In the genomic region with DNA sequence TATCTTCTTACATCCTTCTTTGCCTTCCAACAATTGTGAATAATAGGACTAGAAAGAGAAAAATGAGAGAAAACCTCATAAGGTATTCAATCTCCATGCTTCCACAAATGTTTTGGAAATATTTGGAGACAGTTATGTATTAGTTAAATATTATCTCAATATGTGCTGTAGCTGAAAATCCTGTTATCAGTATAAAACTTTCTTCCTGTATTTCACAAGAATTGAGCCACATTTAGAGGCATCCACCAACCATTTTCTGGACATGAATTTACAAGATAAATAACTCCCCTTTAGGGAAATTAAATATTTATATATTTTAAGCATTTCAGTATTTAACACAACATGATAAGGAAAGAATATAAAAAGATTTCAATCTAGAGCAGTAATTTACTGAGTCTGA, we compare ENCODE assay signal across 18 cellular contexts.
DNase-seq lines count a peak whose midpoint lies in the region; ATAC-seq, FAIRE-seq and TF ChIP-seq lines count a peak whose summit lies in the region.
"Had no signal": no experiment of that assay in that cellular context is flagged by ENCODE, and none has a peak within 500 bp of the region (broad histone marks: within the 10 kb centered on the region; RNA-seq: fewer than 3 reads in every experiment).

No MANE protein-coding gene starts in this region.

- TF ChIP-seq POLR2A in right lobe of liver (IDR thresholded peaks at IDR 0.05) = no peak
- no peak for TF ChIP-seq POLR2A in HepG2 (IDR thresholded peaks at IDR 0.05; ENCODE audit: insufficient read depth in 1 of 2, low read depth in 2 of 2, low read length in 2 of 2)

- no peak overlapping the region for H3K27ac Mint-ChIP-seq in activated T-cell treated with anti-CD3 and anti-CD28 coated beads, Interleukin-2, amount 50 U/mL, for 72 hours
- H3K27ac Mint-ChIP-seq: CD14-positive monocyte; CD8-positive, alpha-beta T cell; GM23338 had no signal

- TF ChIP-seq CTCF in right lobe of liver (IDR thresholded peaks at IDR 0.05) (no peak), HepG2 (CRISPR knock-in tag; IDR thresholded peaks at IDR 0.05) (no peak), fibroblast of pulmonary artery (IDR thresholded peaks at IDR 0.05; ENCODE audit: low read length, missing control alignments) (no peak)

- no peaks in the 10 kb centered on the region for H4K20me1 ChIP-seq in HepG2 (ENCODE audit: insufficient read depth, low read length)

- CTCF ChIA-PET in HepG2 (lab: Yijun Ruan, JAX; ENCODE audit: low intra/inter-chr PET ratio, low total read pairs) = no interaction called here

- in situ Hi-C loops in HepG2 (cut with HindIII; ENCODE audit: extremely low pct_ligation_motif_present, low pct_unique_long_range_greater_than_20kb) = no loop called here

- H3K4me2 ChIP-seq in HepG2 (ENCODE audit: low read depth, low read length) = no peak overlapping the region
- H3K4me2 ChIP-seq: GM23338 had no signal

- no peak overlapping the region for H2AFZ ChIP-seq in HepG2 (ENCODE audit: low read length)
- H2AFZ ChIP-seq: GM23338 had no signal

- no peaks in the 10 kb centered on the region for H3K79me2 ChIP-seq in HepG2 (ENCODE audit: insufficient read depth, low read length)

- intact Hi-C loops in right lobe of liver (cut with DNase I) (no loop called here), HepG2 (cut with micrococcal nuclease; ENCODE audit: unreplicated experiment) (no loop called here)

- no peaks in the 10 kb centered on the region for H3K4me1 Mint-ChIP-seq in activated T-cell treated with anti-CD3 and anti-CD28 coated beads, Interleukin-2, amount 50 U/mL, for 72 hours (ENCODE audit: low read depth)
- H3K4me1 Mint-ChIP-seq: CD14-positive monocyte, GM23338 had no signal

- no peak overlapping the region for H3K4me3 ChIP-seq in right lobe of liver
- H3K4me3 ChIP-seq in HepG2 (replicated peaks in 1 of 3; ENCODE audit: insufficient read depth in 1 of 3, low read depth in 2 of 3, low read length in 3 of 3) = no peak overlapping the region
- H3K4me3 ChIP-seq in adipocyte (ENCODE audit: low read length) = no peak overlapping the region
- no peak overlapping the region for H3K4me3 ChIP-seq in fibroblast of pulmonary artery (replicated peaks; ENCODE audit: low read depth, low read length)
- H3K4me3 ChIP-seq: GM12878, GM23338 had no signal

- H3K36me3 Mint-ChIP-seq in activated T-cell treated with anti-CD3 and anti-CD28 coated beads, Interleukin-2, amount 50 U/mL, for 72 hours (ENCODE audit: insufficient read depth in 2 of 2) = peaks cover 6 to 8% of the 10 kb centered on the region in 2 donors
- H3K36me3 Mint-ChIP-seq: CD14-positive monocyte had no signal

- POLR2A ChIA-PET in HepG2 (lab: Yijun Ruan, JAX) = no interaction called here

- peaks cover 0 to 7% (median 0%) of the 10 kb centered on the region in 4 donors for H3K4me1 ChIP-seq in right lobe of liver
- H3K4me1 ChIP-seq in HepG2 (ENCODE audit: insufficient read depth, low read length) = peaks cover 6% of the 10 kb centered on the region; the same call in 1 of the 2 replicates
- H3K4me1 ChIP-seq in adipocyte (ENCODE audit: control insufficient read depth, insufficient read depth, low read length) = peaks cover 5% of the 10 kb centered on the region

- H3K4me3 Mint-ChIP-seq in activated T-cell treated with anti-CD3 and anti-CD28 coated beads, Interleukin-2, amount 50 U/mL, for 72 hours = no peak overlapping the region
- H3K4me3 Mint-ChIP-seq: CD14-positive monocyte; CD8-positive, alpha-beta T cell; GM23338 had no signal

- H3K27me3 Mint-ChIP-seq in activated T-cell treated with anti-CD3 and anti-CD28 coated beads, Interleukin-2, amount 50 U/mL, for 72 hours (ENCODE audit: low read depth) = no peaks in the 10 kb centered on the region

- DNase-seq in right lobe of liver (no peak), HepG2 (ENCODE audit: low spot score) (no peak), adipocyte (ENCODE audit: low read depth) (peak; percentile 2), fibroblast of pulmonary artery (ENCODE audit: low read depth) (peak; percentile 39), T1000 (lab: John Stamatoyannopoulos, UW) (no peak), DMS 273 (lab: John Stamatoyannopoulos, UW; ENCODE audit: unreplicated experiment) (no peak)
- DNase-seq in activated T-cell treated with anti-CD3 and anti-CD28 coated beads, Interleukin-2, amount 50 U/mL, for 72 hours = no peak
- DNase-seq: CD8-positive, alpha-beta T cell; COR-L47; DMS53; H7 had no signal

- FAIRE-seq in HepG2 (lab: Jason Lieb, UNC) = no peak
- FAIRE-seq: D721Med, GM12878, GM18507 had no signal

- H3K9me3 ChIP-seq in right lobe of liver (no peaks in the 10 kb centered on the region), HepG2 (ENCODE audit: low read length) (no peaks in the 10 kb centered on the region; the same call in 1 of the 2 replicates), adipocyte (ENCODE audit: control insufficient read depth, low read length) (peaks cover 12% of the 10 kb centered on the region)

- peaks cover 16 to 23% of the 10 kb centered on the region in 2 donors for H3K9me3 Mint-ChIP-seq in activated T-cell treated with anti-CD3 and anti-CD28 coated beads, Interleukin-2, amount 50 U/mL, for 72 hours

- BruUV-seq in HepG2 (replicated peaks; lab: Mats Ljungman, UMichigan) = no TSS peak

- ATAC-seq in right lobe of liver (peak in 3 of 4 donors; percentile 34 to 57 (median 50)), HepG2 (no peak), HG02970 (IDR thresholded peaks at IDR 0.05; ENCODE audit: low FRiP score, unreplicated experiment) (no peak)
- no peak for ATAC-seq in activated T-cell treated with anti-CD3 and anti-CD28 coated beads, Interleukin-2, amount 50 U/mL, for 72 hours (replicated peaks in 1 of 2)
- ATAC-seq: CD8-positive, alpha-beta T cell; GM12878; GM23338 had no signal

- H3K36me3 ChIP-seq in right lobe of liver (no peaks in the 10 kb centered on the region), HepG2 (replicated peaks in 1 of 2; ENCODE audit: control insufficient read depth in 1 of 2, insufficient read depth in 2 of 2, low read length in 2 of 2) (no peaks in the 10 kb centered on the region), adipocyte (ENCODE audit: control insufficient read depth, insufficient read depth, low read length, severe bottlenecking) (no peaks in the 10 kb centered on the region)

- H3K27ac ChIP-seq in right lobe of liver = no peak overlapping the region
- no peak overlapping the region for H3K27ac ChIP-seq in HepG2 (ENCODE audit: extremely low read length, insufficient read depth, low read length)
- H3K27ac ChIP-seq: 22Rv1 had no signal

- H3K27me3 ChIP-seq in right lobe of liver (no peaks in the 10 kb centered on the region), HepG2 (ENCODE audit: control insufficient read depth in 1 of 2, insufficient read depth in 2 of 2, low read length in 2 of 2) (no peaks in the 10 kb centered on the region), adipocyte (replicated peaks; ENCODE audit: control insufficient read depth, insufficient read depth, low read length) (no peaks in the 10 kb centered on the region)

- H3K9ac ChIP-seq in HepG2 (ENCODE audit: insufficient read depth, low read depth, low read length) = no peak overlapping the region
- H3K9ac ChIP-seq in adipocyte (ENCODE audit: low read length) = no peak overlapping the region

- no peak for TF ChIP-seq RAD21 in HepG2 (CRISPR knock-in tag; IDR thresholded peaks at IDR 0.05)

- TF ChIP-seq EP300 in HepG2 (IDR thresholded peaks at IDR 0.05; ENCODE audit: low read depth in 2 of 2, low read length in 2 of 2) (no peak), HepG2 (CRISPR knock-in tag; IDR thresholded peaks at IDR 0.05; ENCODE audit: borderline replicate concordance) (no peak)

TF ChIP-seq in HepG2, 621 proteins besides CTCF, POLR2A, EP300 and RAD21:
- TF ChIP-seq ZNF350 (CRISPR knock-in tag; IDR thresholded peaks at IDR 0.05; ENCODE audit: borderline replicate concordance, low read depth) = no peak
- TF ChIP-seq ZSCAN22 (CRISPR knock-in tag; IDR thresholded peaks at IDR 0.05) = no peak
- no peak for TF ChIP-seq FOXO1 (CRISPR knock-in tag; IDR thresholded peaks at IDR 0.05)
- TF ChIP-seq ZNF747 (CRISPR knock-in tag; IDR thresholded peaks at IDR 0.05; ENCODE audit: borderline replicate concordance) = no peak

Comparison
In these comparisons a context has a peak if more than half of its experiments do, and no peak if none do; other contexts are left out.
1. ATAC-seq: peak in right lobe of liver (3 of 4); none in HepG2 (single experiment), activated T-cell treated with anti-CD3 and anti-CD28 coated beads, Interleukin-2, amount 50 U/mL, for 72 hours (0 of 2) and HG02970 (single experiment).
2. DNase-seq: peak in adipocyte (single experiment) and fibroblast of pulmonary artery (single experiment); none in right lobe of liver (0 of 3), HepG2 (single experiment), activated T-cell treated with anti-CD3 and anti-CD28 coated beads, Interleukin-2, amount 50 U/mL, for 72 hours (0 of 2), T1000 (single experiment) and DMS 273 (single experiment).